In the genomic region with DNA sequence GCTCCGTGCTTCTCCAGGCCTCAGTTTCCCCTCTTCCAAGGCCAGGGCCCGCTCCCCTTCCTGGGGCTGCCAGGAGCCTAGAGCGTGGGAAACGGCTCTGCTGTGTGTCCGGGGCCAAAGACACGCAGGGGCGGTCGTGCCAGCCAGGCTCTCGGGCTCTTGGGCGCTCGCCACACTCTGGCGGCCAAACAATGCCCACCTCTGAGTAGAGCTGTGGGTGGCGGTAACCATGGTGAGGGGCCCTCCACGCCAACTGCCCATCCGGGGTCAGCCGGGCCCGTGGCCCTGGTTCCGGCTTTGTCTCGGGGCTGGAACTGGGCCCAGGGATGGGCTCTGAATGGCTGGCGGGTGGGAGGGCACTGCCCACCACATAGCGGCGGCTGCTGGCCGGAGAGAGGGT, we compare ENCODE assay signal across 1 cellular context.
TF ChIP-seq lines count a peak whose summit lies in the region.

No MANE protein-coding gene starts in this region.

TF ChIP-seq in H1, 55 proteins besides CTCF, POLR2A, EP300 and RAD21:
- TF ChIP-seq NANOG (IDR thresholded peaks at IDR 0.05; ENCODE audit: insufficient read depth, low read depth, low read length, poor library complexity, severe bottlenecking) (no peak), CREB1 (IDR thresholded peaks at IDR 0.05) (no peak), RXRA (IDR thresholded peaks at IDR 0.05; ENCODE audit: insufficient read depth, low read depth, low read length) (no peak), BRCA1 (IDR thresholded peaks at IDR 0.05; ENCODE audit: low read depth, low read length) (no peak), MAFK (IDR thresholded peaks at IDR 0.05; ENCODE audit: low read depth, low read length) (no peak), TAF1 (IDR thresholded peaks at IDR 0.05; ENCODE audit: low read depth, low read length) (no peak), BCL11A (IDR thresholded peaks at IDR 0.05; ENCODE audit: low read depth in 2 of 2, low read length in 2 of 2) (no peak), ASH2L (IDR thresholded peaks at IDR 0.05; ENCODE audit: low read length) (no peak), SAP30 (IDR thresholded peaks at IDR 0.05; ENCODE audit: insufficient read depth, insufficient replicate concordance, low read length) (no peak), TBP (IDR thresholded peaks at IDR 0.05; ENCODE audit: low read depth, low read length) (no peak), SP4 (IDR thresholded peaks at IDR 0.05; ENCODE audit: low read length) (no peak)
- TF ChIP-seq, protein P1, sequence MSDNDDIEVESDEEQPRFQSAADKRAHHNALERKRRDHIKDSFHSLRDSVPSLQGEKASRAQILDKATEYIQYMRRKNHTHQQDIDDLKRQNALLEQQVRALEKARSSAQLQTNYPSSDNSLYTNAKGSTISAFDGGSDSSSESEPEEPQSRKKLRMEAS (IDR thresholded peaks at IDR 0.05): no peak
- TF ChIP-seq, protein P2, sequence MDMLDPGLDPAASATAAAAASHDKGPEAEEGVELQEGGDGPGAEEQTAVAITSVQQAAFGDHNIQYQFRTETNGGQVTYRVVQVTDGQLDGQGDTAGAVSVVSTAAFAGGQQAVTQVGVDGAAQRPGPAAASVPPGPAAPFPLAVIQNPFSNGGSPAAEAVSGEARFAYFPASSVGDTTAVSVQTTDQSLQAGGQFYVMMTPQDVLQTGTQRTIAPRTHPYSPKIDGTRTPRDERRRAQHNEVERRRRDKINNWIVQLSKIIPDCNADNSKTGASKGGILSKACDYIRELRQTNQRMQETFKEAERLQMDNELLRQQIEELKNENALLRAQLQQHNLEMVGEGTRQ (IDR thresholded peaks at IDR 0.05; ENCODE audit: low read length): no peak
